ENCODE assay signal across 27 cellular contexts in genomic region chr1:160911441-160911840, GRCh38. TPM values are rescaled to one million over a fixed set of nuclear protein-coding genes. Genes with fewer than 3 reads are reported as not detected.
DNase-seq lines count a peak whose midpoint lies in the region; FAIRE-seq and TF ChIP-seq lines count a peak whose summit lies in the region.
"Had no signal": no experiment of that assay in that cellular context is flagged by ENCODE, and none has a peak within 500 bp of the region (broad histone marks: within the 10 kb centered on the region; RNA-seq: fewer than 3 reads in every experiment).

No MANE protein-coding gene starts in this region.

- intact Hi-C loops in vagina (cut with DNase I): no loop called here

- DNase-seq in SK-MEL-5 (ENCODE audit: low read depth, low spot score) (peak; percentile 4), fibroblast of lung (ENCODE audit: low read depth in 2 of 2) (peak; percentile 2 to 15), neural progenitor cell (ENCODE audit: low spot score) (no peak), vagina (ENCODE audit: extremely low spot score in 2 of 2) (no peak), NCI-H524 (lab: John Stamatoyannopoulos, UW) (no peak), GM19239 (ENCODE audit: insufficient read length, low spot score) (no peak)
- no peak for DNase-seq in CD8-positive, alpha-beta memory T cell
- DNase-seq: ACHN; activated CD4-positive, alpha-beta memory T cell treated with anti-CD3 and anti-CD28 coated beads, Interleukin-2, amount 10 ng/mL, durations not matched to agents 7 days and 5 days; activated naive CD4-positive, alpha-beta T cell treated with anti-CD3 and anti-CD28 coated beads, Interleukin-2, amount 10 ng/mL, durations not matched to agents 7 days and 5 days; activated T-cell treated with anti-CD3 and anti-CD28 coated beads, Interleukin-2, amount 50 U/mL, for 4 hours; head of caudate nucleus; mesenchymal stem cell; NCI-H1436; NCI-H446; transverse colon had no signal

- POLR2A ChIA-PET in CD8-positive, alpha-beta memory T cell (lab: Charles Lee): no interaction called here

- no peaks in the 10 kb centered on the region for H3K4me1 ChIP-seq in ACC112 (ENCODE audit: control insufficient read depth, insufficient read depth, low read length, unreplicated experiment)
- no peaks in the 10 kb centered on the region for H3K4me1 ChIP-seq in fibroblast of lung (ENCODE audit: control insufficient read depth, extremely low read depth, insufficient read depth, low read length)
- H3K4me1 ChIP-seq in neural progenitor cell: no peaks in the 10 kb centered on the region
- H3K4me1 ChIP-seq in vagina: no peaks in the 10 kb centered on the region
- no peaks in the 10 kb centered on the region for H3K4me1 ChIP-seq in CD8-positive, alpha-beta memory T cell (ENCODE audit: insufficient read depth, low read length)
- H3K4me1 ChIP-seq: transverse colon had no signal

- TF ChIP-seq CTCF in fibroblast of lung (conservative IDR thresholded peaks at IDR 0.05 in 1 of 2, IDR thresholded peaks at IDR 0.05 in 1 of 2; ENCODE audit: low read depth in 1 of 2, low read length in 2 of 2) (no peak), neural progenitor cell (IDR thresholded peaks at IDR 0.05) (no peak), vagina (IDR thresholded peaks at IDR 0.05) (no peak)

- H3K36me3 Mint-ChIP-seq in neural progenitor cell: no peaks in the 10 kb centered on the region
- peaks cover 0 to 5% (median 0%) of the 10 kb centered on the region in 3 donors for H3K36me3 Mint-ChIP-seq in CD8-positive, alpha-beta memory T cell
- H3K36me3 Mint-ChIP-seq: activated naive CD4-positive, alpha-beta T cell treated with anti-CD3 and anti-CD28 coated beads, Interleukin-2, amount 10 ng/mL, durations not matched to agents 7 days and 5 days; brain; CD14-positive monocyte; stimulated activated memory B cell treated with anti-CD40 and anti-IgM and Interleukin-4, amounts not matched to agents 10 μg/mL and 1 μg/mL and 100 μg/mL, for 72 hours; WTC11 had no signal

- no peaks in the 10 kb centered on the region for H3K36me3 ChIP-seq in ACC112 (ENCODE audit: insufficient read depth, low read length)
- no peaks in the 10 kb centered on the region for H3K36me3 ChIP-seq in fibroblast of lung (ENCODE audit: control insufficient read depth, insufficient read depth, low read length)
- no peaks in the 10 kb centered on the region for H3K36me3 ChIP-seq in neural progenitor cell
- no peaks in the 10 kb centered on the region for H3K36me3 ChIP-seq in vagina
- H3K36me3 ChIP-seq in CD8-positive, alpha-beta memory T cell (ENCODE audit: insufficient read depth, low read length): no peaks in the 10 kb centered on the region
- H3K36me3 ChIP-seq: transverse colon had no signal

- H3K79me2 ChIP-seq in ACC112 (ENCODE audit: control insufficient read depth, insufficient read depth, low read length, unreplicated experiment): no peaks in the 10 kb centered on the region
- H3K79me2 ChIP-seq in fibroblast of lung (ENCODE audit: control insufficient read depth, insufficient read depth, low read length): no peaks in the 10 kb centered on the region
- H3K79me2 ChIP-seq in neural progenitor cell (ENCODE audit: low read depth): no peaks in the 10 kb centered on the region

- no peak for FAIRE-seq in GM19239 (lab: Jason Lieb, UNC)
- FAIRE-seq: GM12892 had no signal

- H3K9me3 ChIP-seq in fibroblast of lung (ENCODE audit: control insufficient read depth, insufficient read depth, low read depth, low read length): no peaks in the 10 kb centered on the region
- H3K9me3 ChIP-seq in neural progenitor cell (ENCODE audit: low read depth): no peaks in the 10 kb centered on the region
- no peaks in the 10 kb centered on the region for H3K9me3 ChIP-seq in vagina
- H3K9me3 ChIP-seq in CD8-positive, alpha-beta memory T cell (ENCODE audit: low read length): no peaks in the 10 kb centered on the region
- H3K9me3 ChIP-seq: transverse colon had no signal

- H3K4me3 ChIP-seq in ACC112 (ENCODE audit: low read depth, low read length): peak overlapping the region; percentile 12; the same call in 1 of the 2 replicates
- H3K4me3 ChIP-seq in fibroblast of lung (replicated peaks in 1 of 4; ENCODE audit: control extremely low read depth in 1 of 4, insufficient read depth in 1 of 4, low read depth in 3 of 4, low read length in 4 of 4): no peak overlapping the region
- H3K4me3 ChIP-seq in neural progenitor cell: no peak overlapping the region
- H3K4me3 ChIP-seq in vagina: no peak overlapping the region
- no peak overlapping the region for H3K4me3 ChIP-seq in CD8-positive, alpha-beta memory T cell (ENCODE audit: low read length)
- H3K4me3 ChIP-seq: transverse colon had no signal

- no peak for TF ChIP-seq POLR2A in vagina (IDR thresholded peaks at IDR 0.05)

- H2AFZ ChIP-seq in ACC112 (ENCODE audit: low read length, unreplicated experiment): no peak overlapping the region
- H2AFZ ChIP-seq in fibroblast of lung (ENCODE audit: low read length): no peak overlapping the region
- H2AFZ ChIP-seq in neural progenitor cell (replicated peaks): peak overlapping the region; percentile 38

- peaks cover 17% of the 10 kb centered on the region for H3K27me3 ChIP-seq in ACC112 (ENCODE audit: insufficient read depth, low read length)
- H3K27me3 ChIP-seq in fibroblast of lung (ENCODE audit: control insufficient read depth, insufficient read depth, low read length): no peaks in the 10 kb centered on the region
- H3K27me3 ChIP-seq in neural progenitor cell: no peaks in the 10 kb centered on the region
- H3K27me3 ChIP-seq in vagina: no peaks in the 10 kb centered on the region
- no peaks in the 10 kb centered on the region for H3K27me3 ChIP-seq in CD8-positive, alpha-beta memory T cell (ENCODE audit: insufficient read depth, low read length, poor library complexity, severe bottlenecking)

- no peak overlapping the region for H3K4me3 Mint-ChIP-seq in neural progenitor cell
- H3K4me3 Mint-ChIP-seq in CD8-positive, alpha-beta memory T cell: no peak overlapping the region
- H3K4me3 Mint-ChIP-seq: activated CD4-positive, alpha-beta memory T cell treated with anti-CD3 and anti-CD28 coated beads, Interleukin-2, amount 10 ng/mL, durations not matched to agents 7 days and 5 days; activated naive CD4-positive, alpha-beta T cell treated with anti-CD3 and anti-CD28 coated beads, Interleukin-2, amount 10 ng/mL, durations not matched to agents 7 days and 5 days; activated T-cell treated with anti-CD3 and anti-CD28 coated beads, Interleukin-2, amount 50 U/mL, for 4 hours; brain; CD14-positive monocyte; nephron; stimulated activated memory B cell treated with anti-CD40 and anti-IgM and Interleukin-4, amounts not matched to agents 10 μg/mL and 1 μg/mL and 100 μg/mL, for 72 hours; WTC11 had no signal

- CTCF ChIA-PET in CD8-positive, alpha-beta memory T cell (lab: Charles Lee): no interaction called here

- H4K20me1 ChIP-seq in fibroblast of lung (ENCODE audit: control insufficient read depth, extremely low read depth, insufficient read depth, low read length) (no peaks in the 10 kb centered on the region), neural progenitor cell (ENCODE audit: low read depth) (no peaks in the 10 kb centered on the region)

- no peaks in the 10 kb centered on the region for H3F3A ChIP-seq in neural progenitor cell (ENCODE audit: low read depth)

- H3K4me2 ChIP-seq in fibroblast of lung (ENCODE audit: extremely low read depth, insufficient read depth, low read length): no peak overlapping the region
- H3K4me2 ChIP-seq in neural progenitor cell: no peak overlapping the region

- no peaks in the 10 kb centered on the region for H3K9me3 Mint-ChIP-seq in neural progenitor cell
- no peaks in the 10 kb centered on the region for H3K9me3 Mint-ChIP-seq in CD8-positive, alpha-beta memory T cell
- H3K9me3 Mint-ChIP-seq: activated CD4-positive, alpha-beta memory T cell treated with anti-CD3 and anti-CD28 coated beads, Interleukin-2, amount 10 ng/mL, durations not matched to agents 7 days and 5 days; activated naive CD4-positive, alpha-beta T cell treated with anti-CD3 and anti-CD28 coated beads, Interleukin-2, amount 10 ng/mL, durations not matched to agents 7 days and 5 days; activated T-cell treated with anti-CD3 and anti-CD28 coated beads, Interleukin-2, amount 50 U/mL, for 4 hours; brain; nephron; stimulated activated memory B cell treated with anti-CD40 and anti-IgM and Interleukin-4, amounts not matched to agents 10 μg/mL and 1 μg/mL and 100 μg/mL, for 72 hours had no signal

- no peak overlapping the region for H3K27ac ChIP-seq in ACC112 (ENCODE audit: low read depth, low read length)
- H3K27ac ChIP-seq in fibroblast of lung (ENCODE audit: insufficient read depth, low read length): no peak overlapping the region
- no peak overlapping the region for H3K27ac ChIP-seq in neural progenitor cell
- no peak overlapping the region for H3K27ac ChIP-seq in vagina
- H3K27ac ChIP-seq in CD8-positive, alpha-beta memory T cell (ENCODE audit: low read depth, low read length): no peak overlapping the region
- H3K27ac ChIP-seq: transverse colon had no signal

- H3K27ac Mint-ChIP-seq in neural progenitor cell: no peak overlapping the region
- H3K27ac Mint-ChIP-seq in CD8-positive, alpha-beta memory T cell: no peak overlapping the region
- H3K27ac Mint-ChIP-seq: activated CD4-positive, alpha-beta memory T cell treated with anti-CD3 and anti-CD28 coated beads, Interleukin-2, amount 10 ng/mL, durations not matched to agents 7 days and 5 days; activated naive CD4-positive, alpha-beta T cell treated with anti-CD3 and anti-CD28 coated beads, Interleukin-2, amount 10 ng/mL, durations not matched to agents 7 days and 5 days; brain; CD14-positive monocyte; nephron; stimulated activated memory B cell treated with anti-CD40 and anti-IgM and Interleukin-4, amounts not matched to agents 10 μg/mL and 1 μg/mL and 100 μg/mL, for 72 hours; WTC11 had no signal

- H3K4me1 Mint-ChIP-seq in neural progenitor cell: peaks cover 4% of the 10 kb centered on the region
- H3K4me1 Mint-ChIP-seq in CD8-positive, alpha-beta memory T cell: no peaks in the 10 kb centered on the region
- H3K4me1 Mint-ChIP-seq: activated CD4-positive, alpha-beta memory T cell treated with anti-CD3 and anti-CD28 coated beads, Interleukin-2, amount 10 ng/mL, durations not matched to agents 7 days and 5 days; activated naive CD4-positive, alpha-beta T cell treated with anti-CD3 and anti-CD28 coated beads, Interleukin-2, amount 10 ng/mL, durations not matched to agents 7 days and 5 days; nephron; stimulated activated memory B cell treated with anti-CD40 and anti-IgM and Interleukin-4, amounts not matched to agents 10 μg/mL and 1 μg/mL and 100 μg/mL, for 72 hours had no signal

- in situ Hi-C loops in SK-MEL-5 (cut with HindIII; ENCODE audit: low pct_unique_long_range_greater_than_20kb, low sequenced_read_pairs): no loop called here

- H3K27me3 Mint-ChIP-seq in neural progenitor cell (ENCODE audit: insufficient read depth, low read depth): peaks cover 3% of the 10 kb centered on the region
- H3K27me3 Mint-ChIP-seq in CD8-positive, alpha-beta memory T cell: peaks cover 0 to under 1% of the 10 kb centered on the region in 2 donors
- H3K27me3 Mint-ChIP-seq: stimulated activated memory B cell treated with anti-CD40 and anti-IgM and Interleukin-4, amounts not matched to agents 10 μg/mL and 1 μg/mL and 100 μg/mL, for 72 hours had no signal

- H3K9ac ChIP-seq in fibroblast of lung (ENCODE audit: insufficient read depth, low read length) (no peak overlapping the region), neural progenitor cell (no peak overlapping the region)

RNA-seq across cellular contexts. Expression of gene ITLN1, which starts 26.5 kb away (rescaled TPM):
- total RNA-seq in SK-MEL-5 (2014; rRNA removed; shearing (Covaris generic)): not detected in 2 replicates
- polyA plus RNA-seq in SK-MEL-5 (2015; cell fraction: cytosol; rRNA removed): not detected in 2 replicates
- not detected in 2 replicates for polyA plus RNA-seq in SK-MEL-5 (2015; cell fraction: nucleus; rRNA removed)
- under 0.01 TPM in 1 of 2 replicates, not detected in the other for total RNA-seq in fibroblast of lung
- polyA plus RNA-seq in fibroblast of lung: not detected in 2 replicates
- not detected in 2 replicates for polyA plus RNA-seq in fibroblast of lung (2012)
- not detected in 2 replicates for polyA minus RNA-seq in fibroblast of lung (ENCODE audit: low replicate concordance)
- not detected in 2 replicates for total RNA-seq in neural progenitor cell (ENCODE audit: low replicate concordance)
- total RNA-seq in vagina: 1.5 TPM
- total RNA-seq in CD8-positive, alpha-beta memory T cell: not detected
- polyA plus RNA-seq in CD8-positive, alpha-beta memory T cell: not detected
- total RNA-seq: activated CD4-positive, alpha-beta memory T cell treated with anti-CD3 and anti-CD28 coated beads, Interleukin-2, amount 10 ng/mL, durations not matched to agents 7 days and 5 days; activated T-cell treated with anti-CD3 and anti-CD28 coated beads, Interleukin-2, amount 50 U/mL, for 4 hours; dermis microvascular lymphatic vessel endothelial cell; epithelial cell of proximal tubule; HT-29; T-helper 1 cell treated with Interleukin-12 subunit alpha and Interleukin-12 subunit beta and Interleukin-4 antibody, amounts not matched to agents 30 ng/mL and 1 ng/mL, for 36 hours; WTC11 had no signal

RNA-seq across cellular contexts. Expression of gene ITLN2, which starts 43.2 kb away (rescaled TPM):
- 0.69 and 0.90 TPM in 2 replicates for total RNA-seq in SK-MEL-5 (2014; rRNA removed; shearing (Covaris generic))
- polyA plus RNA-seq in SK-MEL-5 (2015; cell fraction: cytosol; rRNA removed): 0.34 and 1.2 TPM in 2 replicates
- polyA plus RNA-seq in SK-MEL-5 (2015; cell fraction: nucleus; rRNA removed): not detected in 2 replicates
- total RNA-seq in fibroblast of lung (not detected in 2 replicates), neural progenitor cell (ENCODE audit: low replicate concordance) (not detected in 2 replicates), vagina (2.0 TPM)
- not detected in 2 replicates for polyA plus RNA-seq in fibroblast of lung
- polyA plus RNA-seq in fibroblast of lung (2012): not detected in 2 replicates
- not detected in 2 replicates for polyA minus RNA-seq in fibroblast of lung (ENCODE audit: low replicate concordance)
- not detected for total RNA-seq in CD8-positive, alpha-beta memory T cell
- polyA plus RNA-seq in CD8-positive, alpha-beta memory T cell: not detected
- total RNA-seq: activated CD4-positive, alpha-beta memory T cell treated with anti-CD3 and anti-CD28 coated beads, Interleukin-2, amount 10 ng/mL, durations not matched to agents 7 days and 5 days; activated T-cell treated with anti-CD3 and anti-CD28 coated beads, Interleukin-2, amount 50 U/mL, for 4 hours; dermis microvascular lymphatic vessel endothelial cell; epithelial cell of proximal tubule; HT-29; T-helper 1 cell treated with Interleukin-12 subunit alpha and Interleukin-12 subunit beta and Interleukin-4 antibody, amounts not matched to agents 30 ng/mL and 1 ng/mL, for 36 hours; transverse colon had no signal
- polyA plus RNA-seq: CD14-positive monocyte had no signal

RNA-seq across cellular contexts. Expression of gene CD244, which starts 48.8 kb away (rescaled TPM):
- total RNA-seq in SK-MEL-5 (2014; rRNA removed; shearing (Covaris generic)): 0.05 TPM in 2 replicates
- polyA plus RNA-seq in SK-MEL-5 (2015; cell fraction: cytosol; rRNA removed): 0.04 and 0.10 TPM in 2 replicates
- polyA plus RNA-seq in SK-MEL-5 (2015; cell fraction: nucleus; rRNA removed): 0.19 TPM in 1 of 2 replicates, not detected in the other
- total RNA-seq in fibroblast of lung (not detected in 2 replicates), neural progenitor cell (ENCODE audit: low replicate concordance) (not detected in 2 replicates), vagina (2.0 TPM)
- not detected in 2 replicates for polyA plus RNA-seq in fibroblast of lung
- polyA plus RNA-seq in fibroblast of lung (2012): not detected in 2 replicates
- polyA minus RNA-seq in fibroblast of lung (ENCODE audit: low replicate concordance): not detected in 2 replicates
- total RNA-seq in CD8-positive, alpha-beta memory T cell: 1 to 10 TPM; 1.8 to 1.9 TPM
- polyA plus RNA-seq in CD8-positive, alpha-beta memory T cell: 40.7 TPM
- total RNA-seq: dermis microvascular lymphatic vessel endothelial cell, epithelial cell of proximal tubule, HT-29, WTC11 had no signal

Comparison
In these comparisons a context has a peak if more than half of its experiments do, and no peak if none do; other contexts are left out.
1. DNase-seq: peak in SK-MEL-5 (single experiment) and fibroblast of lung (2 of 2); none in neural progenitor cell (single experiment), vagina (0 of 2), CD8-positive, alpha-beta memory T cell (0 of 5), NCI-H524 (0 of 2) and GM19239 (single experiment).